Comparison of ENCODE assay signal across 14 cellular contexts in genomic region chr11:96221244-96222070, GRCh38.
A peak's percentile ranks its signal among the peaks of the same experiment; 100 is the strongest.
DNase-seq lines count a peak whose midpoint lies in the region; ATAC-seq, FAIRE-seq and TF ChIP-seq lines count a peak whose summit lies in the region.
"Had no signal": no experiment of that assay in that cellular context is flagged by ENCODE, and none has a peak within 500 bp of the region (broad histone marks: within the 10 kb centered on the region; RNA-seq: fewer than 3 reads in every experiment).

No MANE protein-coding gene starts in this region.

- ATAC-seq in GM21423 (IDR thresholded peaks at IDR 0.05; ENCODE audit: unreplicated experiment): peak; percentile 48
- ATAC-seq in activated naive CD8-positive, alpha-beta T cell treated with anti-CD3 and anti-CD28 coated beads, Interleukin-2, amount 50 U/mL, for 24 hours: peak; percentile 80

- no peaks in the 10 kb centered on the region for H3K27me3 Mint-ChIP-seq in activated naive CD8-positive, alpha-beta T cell treated with anti-CD3 and anti-CD28 coated beads, Interleukin-2, amount 50 U/mL, for 24 hours
- H3K27me3 Mint-ChIP-seq in nephron progenitor cell (ENCODE audit: low read depth, poor library complexity): no peaks in the 10 kb centered on the region
- H3K27me3 Mint-ChIP-seq: progenitor cell of endocrine pancreas had no signal

- peak overlapping the region; percentile 51 for H3K27ac ChIP-seq in BLaER1
- H3K27ac ChIP-seq: hepatocyte had no signal

- H3K36me3 ChIP-seq in BLaER1: no peaks in the 10 kb centered on the region

- TF ChIP-seq POLR2A in H54 (IDR thresholded peaks at IDR 0.05; ENCODE audit: low read depth, low read length): no peak

- peak overlapping the region; percentile 15 for H3K4me3 Mint-ChIP-seq in activated naive CD8-positive, alpha-beta T cell treated with anti-CD3 and anti-CD28 coated beads, Interleukin-2, amount 50 U/mL, for 24 hours
- no peak overlapping the region for H3K4me3 Mint-ChIP-seq in nephron progenitor cell

- peak overlapping the region; percentile 78 for H3K4me2 ChIP-seq in BLaER1
- H3K4me2 ChIP-seq: hepatocyte had no signal

- peaks cover 5% of the 10 kb centered on the region for H3K36me3 Mint-ChIP-seq in activated naive CD8-positive, alpha-beta T cell treated with anti-CD3 and anti-CD28 coated beads, Interleukin-2, amount 50 U/mL, for 24 hours (ENCODE audit: low read depth)
- peaks cover 6% of the 10 kb centered on the region for H3K36me3 Mint-ChIP-seq in nephron progenitor cell (ENCODE audit: low read depth)

- TF ChIP-seq CTCF in nephron progenitor cell (IDR thresholded peaks at IDR 0.05): no peak

- peaks cover 64% of the 10 kb centered on the region for H3K4me1 ChIP-seq in BLaER1

- H3K27me3 ChIP-seq in BLaER1: no peaks in the 10 kb centered on the region
- H3K27me3 ChIP-seq: hepatocyte had no signal

- H3K4me1 Mint-ChIP-seq in activated naive CD8-positive, alpha-beta T cell treated with anti-CD3 and anti-CD28 coated beads, Interleukin-2, amount 50 U/mL, for 24 hours: peaks cover 83% of the 10 kb centered on the region
- H3K4me1 Mint-ChIP-seq in nephron progenitor cell: peaks cover 77% of the 10 kb centered on the region

- no peak overlapping the region for H3K9ac ChIP-seq in BLaER1

- H3K9me3 Mint-ChIP-seq in activated naive CD8-positive, alpha-beta T cell treated with anti-CD3 and anti-CD28 coated beads, Interleukin-2, amount 50 U/mL, for 24 hours: no peaks in the 10 kb centered on the region
- H3K9me3 Mint-ChIP-seq in nephron progenitor cell: no peaks in the 10 kb centered on the region

- H3K4me3 ChIP-seq in BLaER1: no peak overlapping the region
- H3K4me3 ChIP-seq: hepatocyte had no signal

- no peak for FAIRE-seq in H54 (lab: Jason Lieb, UNC)
- FAIRE-seq: RCC 7860 had no signal

- no peaks in the 10 kb centered on the region for H3K9me3 ChIP-seq in BLaER1

- no peak for DNase-seq in activated naive CD8-positive, alpha-beta T cell treated with anti-CD3 and anti-CD28 coated beads, Interleukin-2, amount 50 U/mL, for 24 hours
- DNase-seq in nephron progenitor cell (no peak), H54 (ENCODE audit: insufficient read length, low spot score) (no peak), hepatic stellate cell (ENCODE audit: low spot score) (no peak), NCI-H2227 (lab: John Stamatoyannopoulos, UW; ENCODE audit: unreplicated experiment) (no peak)
- no peak for DNase-seq in stimulated activated CD4-positive, alpha-beta T cell treated with anti-CD3 and anti-CD28 coated beads, Interleukin-1b, Interleukin-23, amount 100 ng/mL, for 48 hours
- DNase-seq: mammary epithelial cell; NCI-H345; stimulated activated CD4-positive, alpha-beta T cell treated with anti-CD3 and anti-CD28 coated beads, Interleukin-2, amount 100 ng/mL, for 48 hours had no signal

- H4K20me1 ChIP-seq in BLaER1: no peaks in the 10 kb centered on the region

- H3K27ac Mint-ChIP-seq in activated naive CD8-positive, alpha-beta T cell treated with anti-CD3 and anti-CD28 coated beads, Interleukin-2, amount 50 U/mL, for 24 hours: peak overlapping the region; percentile 61
- H3K27ac Mint-ChIP-seq in nephron progenitor cell: peak overlapping the region; percentile 92
- H3K27ac Mint-ChIP-seq: progenitor cell of endocrine pancreas had no signal
